1 cellular context compared by ENCODE assay signal in genomic region chr7:44184221-44184873, GRCh38.
TF ChIP-seq lines count a peak whose summit lies in the region.

No MANE protein-coding gene starts in this region.

TF ChIP-seq in HEK293, 187 proteins besides CTCF, POLR2A, EP300 and RAD21 (continued from another document and continues in another):
- TF ChIP-seq PRDM6 (tag by site-specific recombination; IDR thresholded peaks at IDR 0.05) (no peak), ZNF19 (tag by site-specific recombination; IDR thresholded peaks at IDR 0.05; ENCODE audit: low read depth) (no peak), ZBTB48 (tag by site-specific recombination; IDR thresholded peaks at IDR 0.05) (0 out of 2 replicates have a peak, but pooled peaks have one; percentile 18), ZNF132 (tag by site-specific recombination; IDR thresholded peaks at IDR 0.05; ENCODE audit: borderline replicate concordance) (no peak), SALL2 (tag by site-specific recombination; IDR thresholded peaks at IDR 0.05; ENCODE audit: borderline replicate concordance) (no peak), HIC1 (tag by site-specific recombination; IDR thresholded peaks at IDR 0.05) (peak; percentile 61), ZNF623 (tag by site-specific recombination; IDR thresholded peaks at IDR 0.05) (no peak), ZNF658 (tag by site-specific recombination; IDR thresholded peaks at IDR 0.05) (no peak), ZNF670 (tag by site-specific recombination; IDR thresholded peaks at IDR 0.05; ENCODE audit: low read depth) (no peak), ZNF776 (tag by site-specific recombination; IDR thresholded peaks at IDR 0.05; ENCODE audit: borderline replicate concordance) (no peak), ZNF560 (tag by site-specific recombination; IDR thresholded peaks at IDR 0.05; ENCODE audit: borderline replicate concordance) (no peak), ZXDB (tag by site-specific recombination; IDR thresholded peaks at IDR 0.05) (no peak), ZNF16 (tag by site-specific recombination; IDR thresholded peaks at IDR 0.05; ENCODE audit: low read depth) (no peak), ZNF529 (tag by site-specific recombination; IDR thresholded peaks at IDR 0.05; ENCODE audit: insufficient replicate concordance) (no peak), KLF7 (tag by site-specific recombination; IDR thresholded peaks at IDR 0.05; ENCODE audit: borderline replicate concordance) (no peak), ZNF23 (tag by site-specific recombination; IDR thresholded peaks at IDR 0.05; ENCODE audit: borderline replicate concordance) (no peak), GLI4 (tag by site-specific recombination; IDR thresholded peaks at IDR 0.05) (no peak), ZNF701 (tag by site-specific recombination; IDR thresholded peaks at IDR 0.05) (no peak), HOXC10 (CRISPR knock-in tag; IDR thresholded peaks at IDR 0.05) (no peak), SP7 (tag by site-specific recombination; IDR thresholded peaks at IDR 0.05) (peak; percentile 56; the same call in 1 of the 2 replicates), IKZF3 (tag by site-specific recombination; IDR thresholded peaks at IDR 0.05) (no peak), ZNF639 (tag by site-specific recombination; IDR thresholded peaks at IDR 0.05) (no peak; the same call in 1 of the 2 replicates), ZNF473 (tag by site-specific recombination; IDR thresholded peaks at IDR 0.05) (no peak), ZSCAN5A (tag by site-specific recombination; IDR thresholded peaks at IDR 0.05) (no peak), ZNF433 (tag by site-specific recombination; IDR thresholded peaks at IDR 0.05; ENCODE audit: low read depth) (no peak), ZNF404 (tag by site-specific recombination; IDR thresholded peaks at IDR 0.05) (no peak), ZNF664 (tag by site-specific recombination; IDR thresholded peaks at IDR 0.05) (no peak), PRDM1 (tag by site-specific recombination; IDR thresholded peaks at IDR 0.05) (peak; percentile 85; the same call in 1 of the 2 replicates), ZNF157 (tag by site-specific recombination; IDR thresholded peaks at IDR 0.05) (no peak), SP3 (tag by site-specific recombination; IDR thresholded peaks at IDR 0.05) (no peak), OVOL3 (tag by site-specific recombination; IDR thresholded peaks at IDR 0.05) (no peak), HOXA7 (CRISPR knock-in tag; IDR thresholded peaks at IDR 0.05; ENCODE audit: borderline replicate concordance) (no peak), ZNF274 (IDR thresholded peaks at IDR 0.05; ENCODE audit: low read length) (no peak), ZNF274 (tag by site-specific recombination; IDR thresholded peaks at IDR 0.05; ENCODE audit: borderline replicate concordance) (no peak), ZNF747 (tag by site-specific recombination; IDR thresholded peaks at IDR 0.05) (no peak), ZNF366 (tag by site-specific recombination; conservative IDR thresholded peaks at IDR 0.05) (peak; percentile 96; the same call in 1 of the 2 replicates), ZNF112 (tag by site-specific recombination; IDR thresholded peaks at IDR 0.05) (no peak), INSM2 (tag by site-specific recombination; IDR thresholded peaks at IDR 0.05) (no peak), GLI2 (tag by site-specific recombination; IDR thresholded peaks at IDR 0.05; ENCODE audit: borderline replicate concordance, low read depth) (no peak), ZNF626 (tag by site-specific recombination; IDR thresholded peaks at IDR 0.05) (no peak), ZNF214 (tag by site-specific recombination; IDR thresholded peaks at IDR 0.05; ENCODE audit: borderline replicate concordance) (no peak), ZNF202 (tag by site-specific recombination; IDR thresholded peaks at IDR 0.05; ENCODE audit: borderline replicate concordance) (no peak), ZNF24 (tag by site-specific recombination; IDR thresholded peaks at IDR 0.05) (no peak), ZNF555 (tag by site-specific recombination; conservative IDR thresholded peaks at IDR 0.05) (no peak), ZNF707 (tag by site-specific recombination; IDR thresholded peaks at IDR 0.05) (no peak), ZNF544 (tag by site-specific recombination; IDR thresholded peaks at IDR 0.05) (no peak), ZNF311 (tag by site-specific recombination; IDR thresholded peaks at IDR 0.05; ENCODE audit: borderline replicate concordance) (no peak), ZNF146 (tag by site-specific recombination; IDR thresholded peaks at IDR 0.05) (no peak), ZNF394 (tag by site-specific recombination; IDR thresholded peaks at IDR 0.05; ENCODE audit: borderline replicate concordance) (peak; percentile 50; the same call in 1 of the 2 replicates), ZNF398 (tag by site-specific recombination; IDR thresholded peaks at IDR 0.05) (no peak), ZNF677 (tag by site-specific recombination; IDR thresholded peaks at IDR 0.05) (no peak), ZNF280D (tag by site-specific recombination; IDR thresholded peaks at IDR 0.05) (no peak), BCL11B (tag by site-specific recombination; IDR thresholded peaks at IDR 0.05; ENCODE audit: low read depth) (no peak), ZNF596 (tag by site-specific recombination; IDR thresholded peaks at IDR 0.05) (no peak), SETDB1 (IDR thresholded peaks at IDR 0.05; ENCODE audit: insufficient read length, low read length) (no peak), ZBTB1 (tag by site-specific recombination; IDR thresholded peaks at IDR 0.05) (no peak), ZNF280C (tag by site-specific recombination; IDR thresholded peaks at IDR 0.05) (no peak), ZNF37A (tag by site-specific recombination; IDR thresholded peaks at IDR 0.05) (no peak), ZEB2 (tag by site-specific recombination; IDR thresholded peaks at IDR 0.05) (no peak)
